In genomic region chr16:2777231-2777902, GRCh38 we compare ENCODE assay signal across 8 cellular contexts. TPM values are rescaled to one million over a fixed set of nuclear protein-coding genes. Genes with fewer than 3 reads are reported as not detected.
DNase-seq lines count a peak whose midpoint lies in the region; ATAC-seq, FAIRE-seq and TF ChIP-seq lines count a peak whose summit lies in the region.

TSS of gene ELOB (minus strand) at chr16:2777280. CDS start at chr16:2777239, 41 bp downstream.

- intact Hi-C loops in breast epithelium (cut with DNase I; ENCODE audit: low total_unique reads), result no loop called here

- peak; percentile 61 for TF ChIP-seq POLR2A in breast epithelium (IDR thresholded peaks at IDR 0.05)

- H3K27ac ChIP-seq in WERI-Rb-1 (peak within 1 kb of the TSS; percentile 99), breast epithelium (peak within 1 kb of the TSS; percentile 100), small intestine (ENCODE audit: low read depth in 1 of 2, low read length in 1 of 2) (peak within 1 kb of the TSS; percentile 97 to 100)

- TF ChIP-seq CTCF in WERI-Rb-1 (IDR thresholded peaks at IDR 0.05; ENCODE audit: low read depth, low read length), result no peak
- TF ChIP-seq CTCF in breast epithelium (IDR thresholded peaks at IDR 0.05), result no peak

- peaks cover 38% of the 10 kb centered on the region for H3K36me3 ChIP-seq in WERI-Rb-1
- H3K36me3 ChIP-seq in breast epithelium, result no peaks in the 10 kb centered on the region
- no peaks in the 10 kb centered on the region for H3K36me3 ChIP-seq in small intestine (ENCODE audit: control insufficient read depth in 2 of 2, insufficient read depth in 2 of 2, low read length in 2 of 2)

- H3K27me3 ChIP-seq in WERI-Rb-1 (ENCODE audit: insufficient read depth, low read depth, severe bottlenecking) (no peaks in the 10 kb centered on the region), breast epithelium (no peaks in the 10 kb centered on the region), small intestine (ENCODE audit: control insufficient read depth in 2 of 2, insufficient read depth in 2 of 2, low read length in 2 of 2) (no peaks in the 10 kb centered on the region)

- H3K4me1 ChIP-seq in breast epithelium, result peaks cover 0 to 19% of the 10 kb centered on the region in 2 donors
- peaks cover 0 to 3% of the 10 kb centered on the region in 2 donors for H3K4me1 ChIP-seq in small intestine (ENCODE audit: control insufficient read depth in 2 of 2, insufficient read depth in 1 of 2, low read depth in 1 of 2, low read length in 1 of 2)

- no peak for FAIRE-seq in small intestine (lab: Jason Lieb, UNC)

- H3K9me3 ChIP-seq in WERI-Rb-1 (ENCODE audit: severe bottlenecking), result no peaks in the 10 kb centered on the region
- H3K9me3 ChIP-seq in breast epithelium, result no peaks in the 10 kb centered on the region
- no peaks in the 10 kb centered on the region for H3K9me3 ChIP-seq in small intestine (ENCODE audit: control insufficient read depth, low read depth)

- DNase-seq in NCI-H2081 (lab: John Stamatoyannopoulos, UW) (peak; percentile 75 to 86), NCI-H2081 treated with DMSO at 0.1 percent for 48 hours (lab: John Stamatoyannopoulos, UW) (no peak), NCI-H2107 treated with DMSO at 0.1 percent for 48 hours (lab: John Stamatoyannopoulos, UW; ENCODE audit: unreplicated experiment) (peak; percentile 36), WERI-Rb-1 (peak; percentile 86), breast epithelium (ENCODE audit: low spot score in 2 of 2) (peak; percentile 83 to 86), iPS-NIHi11 (ENCODE audit: low spot score) (peak; percentile 99), small intestine (peak; percentile 85)

- ATAC-seq in HG02943 (IDR thresholded peaks at IDR 0.05; ENCODE audit: low read depth, unreplicated experiment), result peak; percentile 60

- H3K4me3 ChIP-seq in WERI-Rb-1 (ENCODE audit: low read depth, low read length) (peak within 1 kb of the TSS; percentile 74), breast epithelium (peak within 1 kb of the TSS; percentile 90 to 94 (median 92)), small intestine (ENCODE audit: low read depth in 1 of 2, low read length in 2 of 2) (peak within 1 kb of the TSS; percentile 61 to 98)

- 0 to 1% (median 1%) methylated on average over 32 to 70 of the region's 70 CpGs for WGBS in small intestine, 3 donors

RNA-seq across cellular contexts. Expression of gene ELOB, which starts in this region (rescaled TPM):
- 100 to 1,000 TPM; 147 to 292 (median 230) TPM for total RNA-seq in breast epithelium
- polyA plus RNA-seq in small intestine, result 100 to 1,000 TPM; 376 to 718 (median 417) TPM
